In the genomic region with DNA sequence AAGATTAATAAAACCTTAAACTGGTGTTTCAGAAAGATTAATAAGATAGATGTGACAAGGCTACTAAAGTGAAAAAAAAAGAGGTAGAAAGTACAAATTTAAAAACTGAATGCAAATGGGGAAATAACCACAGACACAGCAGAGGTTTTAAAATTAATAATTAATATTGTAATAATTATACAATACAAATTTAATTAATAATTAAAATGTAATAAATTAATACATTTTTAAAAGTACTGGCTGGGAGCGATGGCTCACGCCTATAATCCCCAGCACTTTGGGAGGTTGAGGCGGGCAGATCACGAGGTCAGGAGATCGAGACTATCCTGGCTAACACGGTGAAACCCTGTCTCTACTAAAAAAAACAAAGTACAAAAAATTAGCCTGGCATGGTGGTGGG, we compare ENCODE assay signal across 1 cellular context.
A peak's percentile ranks its signal among the peaks of the same experiment; 100 is the strongest.
TF ChIP-seq lines count a peak whose summit lies in the region.

No MANE protein-coding gene starts in this region.

TF ChIP-seq in WTC11, 78 proteins besides CTCF, POLR2A, EP300 and RAD21:
- TF ChIP-seq KAT7 (CRISPR knock-in tag; IDR thresholded peaks at IDR 0.05; ENCODE audit: borderline replicate concordance) (no peak), HMGA2 (CRISPR knock-in tag; IDR thresholded peaks at IDR 0.05) (peak; percentile 93)
- TF ChIP-seq, protein P1, sequence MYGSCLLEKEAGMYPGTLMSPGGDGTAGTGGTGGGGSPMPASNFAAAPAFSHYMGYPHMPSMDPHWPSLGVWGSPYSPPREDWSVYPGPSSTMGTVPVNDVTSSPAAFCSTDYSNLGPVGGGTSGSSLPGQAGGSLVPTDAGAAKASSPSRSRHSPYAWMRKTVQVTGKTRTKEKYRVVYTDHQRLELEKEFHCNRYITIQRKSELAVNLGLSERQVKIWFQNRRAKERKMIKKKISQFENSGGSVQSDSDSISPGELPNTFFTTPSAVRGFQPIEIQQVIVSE (CRISPR knock-in tag; IDR thresholded peaks at IDR 0.05; ENCODE audit: borderline replicate concordance) = no peak
